ENCODE assay signal across 10 cellular contexts in genomic region chr6:28208180-28208659, GRCh38. TPM values are rescaled to one million over a fixed set of nuclear protein-coding genes. Genes with fewer than 3 reads are reported as not detected.
DNase-seq lines count a peak whose midpoint lies in the region; ATAC-seq and TF ChIP-seq lines count a peak whose summit lies in the region.
"Had no signal": no experiment of that assay in that cellular context is flagged by ENCODE, and none has a peak within 500 bp of the region (broad histone marks: within the 10 kb centered on the region; RNA-seq: fewer than 3 reads in every experiment).

No MANE protein-coding gene starts in this region.

- ATAC-seq in GM19455 (IDR thresholded peaks at IDR 0.05; ENCODE audit: unreplicated experiment) (no peak), HG03097 (IDR thresholded peaks at IDR 0.05; ENCODE audit: low FRiP score, unreplicated experiment) (no peak)

- no peaks in the 10 kb centered on the region for H3K36me3 Mint-ChIP-seq in endodermal cell (ENCODE audit: low read depth)

- 1 to 5% methylated on average over 4 to 20 of the region's 20 CpGs for WGBS in endodermal cell (ENCODE audit: insufficient coverage in 1 of 2, insufficient read length in 1 of 2), 2 experiments

- H3K27me3 ChIP-seq in endodermal cell (ENCODE audit: control insufficient read depth, insufficient read depth, low read length, poor library complexity, severe bottlenecking): peaks cover 92% of the 10 kb centered on the region
- peaks cover 69% of the 10 kb centered on the region for H3K27me3 ChIP-seq in neuron (ENCODE audit: insufficient read depth, low read length)

- no peak for TF ChIP-seq CTCF in endodermal cell (conservative IDR thresholded peaks at IDR 0.05)

- peak overlapping the region; percentile 67 for H3K4me3 Mint-ChIP-seq in endodermal cell

- H2AFZ ChIP-seq in neuron (ENCODE audit: low read depth, low read length): peak overlapping the region; percentile 37

- no peaks in the 10 kb centered on the region for H3K9me3 ChIP-seq in endodermal cell (ENCODE audit: control insufficient read depth, low read length)
- H3K9me3 ChIP-seq in neuron (ENCODE audit: low read length): no peaks in the 10 kb centered on the region

- peak; percentile 40 for DNase-seq in DMS114 treated with DMSO at 0.1 percent for 48 hours (lab: John Stamatoyannopoulos, UW; ENCODE audit: unreplicated experiment)
- DNase-seq in NCI-H2227 (lab: John Stamatoyannopoulos, UW; ENCODE audit: unreplicated experiment): peak; percentile 25
- DNase-seq in endodermal cell: peak; percentile 75
- no peak for DNase-seq in NCI-H748 (lab: John Stamatoyannopoulos, UW; ENCODE audit: unreplicated experiment)
- no peak for DNase-seq in germinal center (ENCODE audit: low spot score)
- DNase-seq: activated CD8-positive, alpha-beta memory T cell treated with anti-CD3 and anti-CD28 coated beads, Interleukin-2, amount 50 U/mL, for 4 hours; NCI-H2171 had no signal

- no peaks in the 10 kb centered on the region for H3K4me1 ChIP-seq in endodermal cell (ENCODE audit: control insufficient read depth, insufficient read depth, low read length)
- H3K4me1 ChIP-seq in neuron (ENCODE audit: insufficient read depth, low read length): peaks cover 20% of the 10 kb centered on the region

- peaks cover 88% of the 10 kb centered on the region for H3K27me3 Mint-ChIP-seq in endodermal cell (ENCODE audit: insufficient read depth)

- peak overlapping the region; percentile 68 for H3K9ac ChIP-seq in endodermal cell (ENCODE audit: extremely low read depth, low read length, poor library complexity, severe bottlenecking)

- peak overlapping the region; percentile 90 for H3K4me3 ChIP-seq in endodermal cell (ENCODE audit: low read length)
- peak overlapping the region; percentile 32 for H3K4me3 ChIP-seq in neuron (ENCODE audit: low read length)

- H3K27ac Mint-ChIP-seq in endodermal cell: peak overlapping the region; percentile 78

- no peaks in the 10 kb centered on the region for H3K36me3 ChIP-seq in endodermal cell (ENCODE audit: control insufficient read depth, insufficient read depth, low read length)
- H3K36me3 ChIP-seq in neuron (ENCODE audit: insufficient read depth, low read length): no peaks in the 10 kb centered on the region

- no peaks in the 10 kb centered on the region for H3K9me3 Mint-ChIP-seq in endodermal cell

- no peak overlapping the region for H3K27ac ChIP-seq in endodermal cell (ENCODE audit: low read depth, low read length)

- peaks cover 11% of the 10 kb centered on the region for H3K4me1 Mint-ChIP-seq in endodermal cell

RNA-seq across cellular contexts. Expression of gene ZSCAN9, which starts 16.9 kb away (rescaled TPM):
- 10 to 100 TPM; 23.1 to 32.1 TPM for total RNA-seq in endodermal cell
- 33.4 TPM for polyA plus RNA-seq in endodermal cell (2013, experiment 1 of 2)
- polyA plus RNA-seq in endodermal cell (2013, experiment 2 of 2): 29.1 TPM

RNA-seq across cellular contexts. Expression of gene ZKSCAN4, which starts 43.8 kb away (rescaled TPM):
- 1 to 10 TPM; 7.3 to 8.2 TPM for total RNA-seq in endodermal cell
- 8.1 TPM for polyA plus RNA-seq in endodermal cell (2013, experiment 1 of 2)
- polyA plus RNA-seq in endodermal cell (2013, experiment 2 of 2): 5.6 TPM

RNA-seq across cellular contexts. Expression of gene NKAPL, which starts 50.9 kb away (rescaled TPM):
- total RNA-seq in endodermal cell: under 1 TPM in 1 of 2 donors, not detected in 1; 0.42 TPM
- not detected for polyA plus RNA-seq in endodermal cell (2013, experiment 1 of 2)
- not detected for polyA plus RNA-seq in endodermal cell (2013, experiment 2 of 2)

RNA-seq across cellular contexts. Expression of gene ZSCAN26, which starts 58.7 kb away (rescaled TPM):
- 10 to 100 TPM; 10.9 to 18.9 TPM for total RNA-seq in endodermal cell
- polyA plus RNA-seq in endodermal cell (2013, experiment 1 of 2): 24.9 TPM
- polyA plus RNA-seq in endodermal cell (2013, experiment 2 of 2): 21.1 TPM

Comparison
In these comparisons a context has a peak if more than half of its experiments do, and no peak if none do; other contexts are left out.
1. DNase-seq: peak in DMS114 treated with DMSO at 0.1 percent for 48 hours (single experiment), NCI-H2227 (single experiment) and endodermal cell (single experiment); none in NCI-H748 (single experiment) and germinal center (single experiment).